Comparison of ENCODE assay signal across 1 cellular context in genomic region chr7:27714831-27715444, GRCh38.
TF ChIP-seq lines count a peak whose summit lies in the region.

No MANE protein-coding gene starts in this region.

TF ChIP-seq in IMR-90, 13 proteins besides CTCF, POLR2A, EP300 and RAD21:
- TF ChIP-seq RCOR1 (IDR thresholded peaks at IDR 0.05; ENCODE audit: insufficient replicate concordance, low read length) (no peak), BHLHE40 (IDR thresholded peaks at IDR 0.05; ENCODE audit: low read depth, low read length) (no peak), SMC3 (IDR thresholded peaks at IDR 0.05; ENCODE audit: low read depth, low read length) (no peak), MXI1 (IDR thresholded peaks at IDR 0.05; ENCODE audit: borderline replicate concordance, low read depth, low read length) (no peak), NFE2L2 (IDR thresholded peaks at IDR 0.05; ENCODE audit: low read depth, low read length) (no peak), CHD1 (IDR thresholded peaks at IDR 0.05; ENCODE audit: low read depth, low read length) (no peak), FOS (IDR thresholded peaks at IDR 0.05; ENCODE audit: low read depth, low read length) (no peak), RFX5 (IDR thresholded peaks at IDR 0.05; ENCODE audit: low read depth, low read length) (no peak), MAFK (IDR thresholded peaks at IDR 0.05; ENCODE audit: low read depth, low read length) (no peak), MAZ (IDR thresholded peaks at IDR 0.05; ENCODE audit: borderline replicate concordance, low read depth, low read length) (no peak)
- TF ChIP-seq, protein P1, sequence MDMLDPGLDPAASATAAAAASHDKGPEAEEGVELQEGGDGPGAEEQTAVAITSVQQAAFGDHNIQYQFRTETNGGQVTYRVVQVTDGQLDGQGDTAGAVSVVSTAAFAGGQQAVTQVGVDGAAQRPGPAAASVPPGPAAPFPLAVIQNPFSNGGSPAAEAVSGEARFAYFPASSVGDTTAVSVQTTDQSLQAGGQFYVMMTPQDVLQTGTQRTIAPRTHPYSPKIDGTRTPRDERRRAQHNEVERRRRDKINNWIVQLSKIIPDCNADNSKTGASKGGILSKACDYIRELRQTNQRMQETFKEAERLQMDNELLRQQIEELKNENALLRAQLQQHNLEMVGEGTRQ (IDR thresholded peaks at IDR 0.05; ENCODE audit: low read depth, low read length) = no peak
- TF ChIP-seq, protein P2, sequence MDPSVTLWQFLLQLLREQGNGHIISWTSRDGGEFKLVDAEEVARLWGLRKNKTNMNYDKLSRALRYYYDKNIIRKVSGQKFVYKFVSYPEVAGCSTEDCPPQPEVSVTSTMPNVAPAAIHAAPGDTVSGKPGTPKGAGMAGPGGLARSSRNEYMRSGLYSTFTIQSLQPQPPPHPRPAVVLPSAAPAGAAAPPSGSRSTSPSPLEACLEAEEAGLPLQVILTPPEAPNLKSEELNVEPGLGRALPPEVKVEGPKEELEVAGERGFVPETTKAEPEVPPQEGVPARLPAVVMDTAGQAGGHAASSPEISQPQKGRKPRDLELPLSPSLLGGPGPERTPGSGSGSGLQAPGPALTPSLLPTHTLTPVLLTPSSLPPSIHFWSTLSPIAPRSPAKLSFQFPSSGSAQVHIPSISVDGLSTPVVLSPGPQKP (IDR thresholded peaks at IDR 0.05; ENCODE audit: borderline replicate concordance, low read depth, low read length) = no peak
